ENCODE assay signal across 28 cellular contexts in the genomic region with DNA sequence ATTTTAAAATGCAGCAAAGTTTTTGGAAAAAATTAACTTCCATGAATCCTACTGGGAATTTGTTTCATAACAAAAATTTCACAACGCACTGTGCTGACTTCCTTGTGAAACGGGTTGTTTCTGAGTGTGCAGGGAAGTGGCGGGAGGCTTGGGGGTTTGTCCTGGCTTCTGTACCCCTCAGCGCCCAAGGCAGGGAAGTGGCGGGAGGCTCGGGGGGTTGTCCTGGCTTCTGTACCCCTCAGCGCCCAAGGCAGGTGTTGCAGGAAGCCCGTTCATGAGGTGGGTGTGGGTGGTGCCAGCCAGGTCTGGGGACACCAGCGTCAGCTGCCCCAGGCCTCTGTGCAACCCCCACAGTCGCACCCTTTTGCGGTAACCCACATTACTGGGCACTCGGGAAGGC. TPM values are rescaled to one million over a fixed set of nuclear protein-coding genes. Genes with fewer than 3 reads are reported as not detected.
DNase-seq lines count a peak whose midpoint lies in the region; ATAC-seq and TF ChIP-seq lines count a peak whose summit lies in the region.
"Had no signal": no experiment of that assay in that cellular context is flagged by ENCODE, and none has a peak within 500 bp of the region (broad histone marks: within the 10 kb centered on the region; RNA-seq: fewer than 3 reads in every experiment).

No MANE protein-coding gene starts in this region.

- H3K27me3 ChIP-seq in BLaER1 = no peaks in the 10 kb centered on the region
- H3K27me3 ChIP-seq in adipocyte (replicated peaks; ENCODE audit: control insufficient read depth, insufficient read depth, low read length) = peaks cover 5% of the 10 kb centered on the region
- H3K27me3 ChIP-seq in heart left ventricle = no peaks in the 10 kb centered on the region
- H3K27me3 ChIP-seq: cardiac muscle cell, colonic mucosa, ovary, thyroid gland had no signal

- H3K4me1 ChIP-seq in BLaER1 (peaks cover 69% of the 10 kb centered on the region), adipocyte (ENCODE audit: control insufficient read depth, insufficient read depth, low read length) (peaks cover 10% of the 10 kb centered on the region), heart left ventricle (peaks cover 0 to 36% (median 10%) of the 10 kb centered on the region in 12 donors)
- H3K4me1 ChIP-seq: colonic mucosa, thyroid gland had no signal

- H3K9me3 ChIP-seq in BLaER1 = no peaks in the 10 kb centered on the region
- no peaks in the 10 kb centered on the region for H3K9me3 ChIP-seq in adipocyte (ENCODE audit: control insufficient read depth, low read length)
- H3K9me3 ChIP-seq in heart left ventricle = no peaks in the 10 kb centered on the region
- H3K9me3 ChIP-seq: colonic mucosa, ovary, thyroid gland had no signal

- TF ChIP-seq CTCF in heart left ventricle (IDR thresholded peaks at IDR 0.05) = no peak

- DNase-seq in adipocyte (ENCODE audit: low read depth) (no peak), heart left ventricle (no peak), mesenteric fat pad (ENCODE audit: low spot score) (peak; percentile 82), DMS114 treated with DMSO at 0.1 percent for 48 hours (lab: John Stamatoyannopoulos, UW; ENCODE audit: unreplicated experiment) (no peak)
- DNase-seq: activated CD4-positive, alpha-beta T cell treated with anti-CD3 and anti-CD28 coated beads, Interleukin-2, amount 10 ng/mL, durations not matched to agents 24 days and 14 days; activated effector memory CD4-positive, alpha-beta T cell treated with anti-CD3 and anti-CD28 coated beads, Interleukin-2, amount 50 U/mL, for 16 hours; activated T-cell treated with anti-CD3 and anti-CD28 coated beads, Interleukin-2, amount 50 U/mL, for 24 hours; colonic mucosa; DMS153; effector memory CD8-positive, alpha-beta T cell; erythroblast; Kasumi-1; MV-4-11; NCI-H1436; NCI-H2081; NCI-H524 treated with DMSO at 0.1 percent for 48 hours; ovary; PC-9; stimulated activated naive CD8-positive, alpha-beta T cell treated with anti-CD3 and anti-CD28 coated beads, Interleukin-15, amount 100 ng/mL, for 72 hours; T1000; thyroid gland had no signal

- H3K4me2 ChIP-seq in BLaER1 = peak overlapping the region; percentile 65
- H3K4me2 ChIP-seq: PC-9, smooth muscle cell had no signal

- 80 to 85% (median 83%) methylated on average over 11 to 12 of the region's 12 CpGs for WGBS in heart left ventricle, 4 donors

- H3K4me3 ChIP-seq in BLaER1 = no peak overlapping the region
- H3K4me3 ChIP-seq in adipocyte (ENCODE audit: low read length) = peak overlapping the region; percentile 35
- H3K4me3 ChIP-seq in heart left ventricle = no peak overlapping the region
- H3K4me3 ChIP-seq: cardiac muscle cell, colonic mucosa, ovary, PC-9, smooth muscle cell, thyroid gland had no signal

- H3K27ac ChIP-seq in BLaER1 (peak overlapping the region; percentile 71), heart left ventricle (peak overlapping the region in 9 of 12 donors; percentile 7 to 69 (median 35))
- H3K27ac ChIP-seq: cardiac muscle cell, colonic mucosa, ovary, PC-9, thyroid gland had no signal

- H3K9ac ChIP-seq in BLaER1 = no peak overlapping the region
- H3K9ac ChIP-seq in adipocyte (ENCODE audit: low read length) = peak overlapping the region; percentile 49

- ATAC-seq in heart left ventricle (peak in 3 of 4 donors; percentile 7 to 35 (median 11)), SK-N-SH treated with all-trans-retinoic acid at 6 μM for 48 hours (no peak), GM18873 (IDR thresholded peaks at IDR 0.05; ENCODE audit: low FRiP score, unreplicated experiment) (no peak), GM21526 (IDR thresholded peaks at IDR 0.05; ENCODE audit: low FRiP score, unreplicated experiment) (no peak)
- ATAC-seq: effector memory CD8-positive, alpha-beta T cell; HCT116; stimulated activated naive CD8-positive, alpha-beta T cell treated with anti-CD3 and anti-CD28 coated beads, Interleukin-15, amount 100 ng/mL, for 72 hours had no signal

- TF ChIP-seq POLR2A in heart left ventricle (IDR thresholded peaks at IDR 0.05) = no peak

- H3K36me3 ChIP-seq in BLaER1 (no peaks in the 10 kb centered on the region), adipocyte (ENCODE audit: control insufficient read depth, insufficient read depth, low read length, severe bottlenecking) (no peaks in the 10 kb centered on the region), heart left ventricle (peaks cover 0 to 30% (median 17%) of the 10 kb centered on the region in 9 donors)
- H3K36me3 ChIP-seq: colonic mucosa, ovary, thyroid gland had no signal

- H4K20me1 ChIP-seq in BLaER1 = no peaks in the 10 kb centered on the region

- intact Hi-C loops in heart left ventricle (cut with DNase I) = no loop called here

TF ChIP-seq in SK-N-SH treated with all-trans-retinoic acid at 6 μM for 48 hours, 23 proteins besides CTCF, POLR2A, EP300 and RAD21:
- TF ChIP-seq TCF4 (CRISPR knock-in tag; IDR thresholded peaks at IDR 0.05; ENCODE audit: borderline replicate concordance) = no peak
- TF ChIP-seq ISL1 (CRISPR knock-in tag; IDR thresholded peaks at IDR 0.05) = no peak
- no peak for TF ChIP-seq ZFP3 (CRISPR knock-in tag; IDR thresholded peaks at IDR 0.05)
- TF ChIP-seq CSDC2 (CRISPR knock-in tag; IDR thresholded peaks at IDR 0.05) = no peak
- TF ChIP-seq, protein P1, sequence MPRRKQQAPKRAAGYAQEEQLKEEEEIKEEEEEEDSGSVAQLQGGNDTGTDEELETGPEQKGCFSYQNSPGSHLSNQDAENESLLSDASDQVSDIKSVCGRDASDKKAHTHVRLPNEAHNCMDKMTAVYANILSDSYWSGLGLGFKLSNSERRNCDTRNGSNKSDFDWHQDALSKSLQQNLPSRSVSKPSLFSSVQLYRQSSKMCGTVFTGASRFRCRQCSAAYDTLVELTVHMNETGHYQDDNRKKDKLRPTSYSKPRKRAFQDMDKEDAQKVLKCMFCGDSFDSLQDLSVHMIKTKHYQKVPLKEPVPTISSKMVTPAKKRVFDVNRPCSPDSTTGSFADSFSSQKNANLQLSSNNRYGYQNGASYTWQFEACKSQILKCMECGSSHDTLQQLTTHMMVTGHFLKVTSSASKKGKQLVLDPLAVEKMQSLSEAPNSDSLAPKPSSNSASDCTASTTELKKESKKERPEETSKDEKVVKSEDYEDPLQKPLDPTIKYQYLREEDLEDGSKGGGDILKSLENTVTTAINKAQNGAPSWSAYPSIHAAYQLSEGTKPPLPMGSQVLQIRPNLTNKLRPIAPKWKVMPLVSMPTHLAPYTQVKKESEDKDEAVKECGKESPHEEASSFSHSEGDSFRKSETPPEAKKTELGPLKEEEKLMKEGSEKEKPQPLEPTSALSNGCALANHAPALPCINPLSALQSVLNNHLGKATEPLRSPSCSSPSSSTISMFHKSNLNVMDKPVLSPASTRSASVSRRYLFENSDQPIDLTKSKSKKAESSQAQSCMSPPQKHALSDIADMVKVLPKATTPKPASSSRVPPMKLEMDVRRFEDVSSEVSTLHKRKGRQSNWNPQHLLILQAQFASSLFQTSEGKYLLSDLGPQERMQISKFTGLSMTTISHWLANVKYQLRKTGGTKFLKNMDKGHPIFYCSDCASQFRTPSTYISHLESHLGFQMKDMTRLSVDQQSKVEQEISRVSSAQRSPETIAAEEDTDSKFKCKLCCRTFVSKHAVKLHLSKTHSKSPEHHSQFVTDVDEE (CRISPR knock-in tag; IDR thresholded peaks at IDR 0.05) = no peak
- TF ChIP-seq BACH2 (CRISPR knock-in tag; IDR thresholded peaks at IDR 0.05; ENCODE audit: borderline replicate concordance) = no peak
- no peak for TF ChIP-seq RARB (CRISPR knock-in tag; IDR thresholded peaks at IDR 0.05)

RNA-seq across cellular contexts. Expression of a gene that starts 25.1 kb away (rescaled TPM):
- total RNA-seq in heart left ventricle (100 to 1,000 TPM in 2 of 9 donors, 10 to 100 TPM in 7; 36.3 to 109 (median 75.1) TPM), mesenteric fat pad (28.5 TPM)
- polyA plus RNA-seq in heart left ventricle = 10 to 100 TPM; 22.7 to 25.7 TPM
- total RNA-seq: PC-9, smooth muscle cell had no signal

Comparison
In these comparisons a context has a peak if more than half of its experiments do, and no peak if none do; other contexts are left out.
1. ATAC-seq: peak in heart left ventricle (3 of 4); none in SK-N-SH treated with all-trans-retinoic acid at 6 μM for 48 hours (single experiment), GM18873 (single experiment) and GM21526 (single experiment).